1 cellular context compared by ENCODE assay signal in genomic region chr20:19213946-19214490, GRCh38.
TF ChIP-seq lines count a peak whose summit lies in the region.

No MANE protein-coding gene starts in this region.

TF ChIP-seq in H1, 55 proteins besides CTCF, POLR2A, EP300 and RAD21:
- TF ChIP-seq EZH2 (IDR thresholded peaks at IDR 0.05; ENCODE audit: low read depth, low read length, severe bottlenecking) (no peak), CBX8 (IDR thresholded peaks at IDR 0.05; ENCODE audit: borderline replicate concordance, low read depth, low read length) (no peak), ATF2 (IDR thresholded peaks at IDR 0.05; ENCODE audit: low read length) (no peak), SRF (IDR thresholded peaks at IDR 0.05; ENCODE audit: low read depth, low read length) (no peak), CTBP2 (IDR thresholded peaks at IDR 0.05; ENCODE audit: borderline replicate concordance, insufficient read depth, insufficient read length, low read length) (no peak), SUZ12 (IDR thresholded peaks at IDR 0.05; ENCODE audit: low read length) (no peak), KDM4A (IDR thresholded peaks at IDR 0.05; ENCODE audit: low read depth, low read length, severe bottlenecking) (no peak), GTF2F1 (IDR thresholded peaks at IDR 0.05; ENCODE audit: borderline replicate concordance, low read depth, low read length) (no peak), ATF3 (IDR thresholded peaks at IDR 0.05; ENCODE audit: insufficient read depth, low read depth, low read length) (no peak), CBX5 (IDR thresholded peaks at IDR 0.05; ENCODE audit: low read depth, low read length) (no peak), BACH1 (IDR thresholded peaks at IDR 0.05; ENCODE audit: low read length) (no peak), JUN (IDR thresholded peaks at IDR 0.05; ENCODE audit: low read depth, low read length) (no peak), CREB1 (IDR thresholded peaks at IDR 0.05) (no peak), SIN3A (conservative IDR thresholded peaks at IDR 0.05 in 1 of 2, IDR thresholded peaks at IDR 0.05 in 1 of 2; ENCODE audit: low read depth in 1 of 2, low read length in 2 of 2) (no peak), SAP30 (IDR thresholded peaks at IDR 0.05; ENCODE audit: insufficient read depth, insufficient replicate concordance, low read length) (no peak), TBP (IDR thresholded peaks at IDR 0.05; ENCODE audit: low read depth, low read length) (no peak), SP4 (IDR thresholded peaks at IDR 0.05; ENCODE audit: low read length) (no peak), SIX5 (IDR thresholded peaks at IDR 0.05; ENCODE audit: low read depth, low read length) (no peak), POLR2AphosphoS5 (IDR thresholded peaks at IDR 0.05; ENCODE audit: low read depth, low read length) (no peak)
TF ChIP-seq in H1: peak in this region for 0.
